ENCODE assay signal across 8 cellular contexts in genomic region chr5:154191467-154192261, GRCh38. TPM values are rescaled to one million over a fixed set of nuclear protein-coding genes. Genes with fewer than 3 reads are reported as not detected.
DNase-seq lines count a peak whose midpoint lies in the region; ATAC-seq and TF ChIP-seq lines count a peak whose summit lies in the region.

No MANE protein-coding gene starts in this region.

- H3K4me3 ChIP-seq in GM12875 (ENCODE audit: low read depth, low read length) = peak overlapping the region; percentile 92

- H3K36me3 Mint-ChIP-seq in T-cell = peaks cover 14% of the 10 kb centered on the region

- DNase-seq in T-cell (peak in 20 of 34 experiments; percentile 5 to 43 (median 24)), erythroblast (lab: John Stamatoyannopoulos, UW) (peak; percentile 48 to 66), putamen (ENCODE audit: low spot score) (peak; percentile 24), NCI-H146 treated with DMSO at 0.1 percent for 48 hours (lab: John Stamatoyannopoulos, UW; ENCODE audit: unreplicated experiment) (no peak), ureter (ENCODE audit: low spot score) (no peak), ecto neural progenitor cell (ENCODE audit: low spot score) (no peak), GF-D8 (lab: John Stamatoyannopoulos, UW) (no peak)

- H3K27me3 Mint-ChIP-seq in T-cell = no peaks in the 10 kb centered on the region

- peak in 1 of 4 experiments; percentile 37 for ATAC-seq in T-cell (replicated peaks in 1 of 4)

- POLR2A ChIA-PET in T-cell (lab: Charles Lee) = interaction anchor here in 1 of 2 donors (0.8 kb wide), 1 partner anchor 11 kb away, joined by 3 read pairs; no protein-coding TSS in a partner anchor

- peaks cover 60 to 63% (median 62%) of the 10 kb centered on the region in 3 donors for H3K4me1 Mint-ChIP-seq in T-cell

- peak overlapping the region; percentile 80 to 92 for H3K27ac Mint-ChIP-seq in T-cell

- TF ChIP-seq POLR2A in erythroblast (IDR thresholded peaks at IDR 0.05; ENCODE audit: low read length) = no peak

- H3K9me3 Mint-ChIP-seq in T-cell = no peaks in the 10 kb centered on the region

- CTCF ChIA-PET in T-cell (lab: Charles Lee) = interaction anchor here (0.9 to 2.8 kb wide), 6 partner anchors 9 to 119 kb away, joined by 3 to 11 read pairs (median 6); no protein-coding TSS in a partner anchor

- peak overlapping the region; percentile 85 to 92 (median 88) for H3K4me3 Mint-ChIP-seq in T-cell

- no peak for TF ChIP-seq CTCF in GM12875 (IDR thresholded peaks at IDR 0.05; ENCODE audit: borderline replicate concordance, insufficient read depth, low read depth, low read length)

RNA-seq across cellular contexts. Expression of gene GALNT10, which starts 1.1 kb away (rescaled TPM):
- total RNA-seq in T-cell (10 to 100 TPM; 26.9 to 62.7 (median 40.8) TPM), ureter (26.0 TPM)

Comparison
In these comparisons a context has a peak if more than half of its experiments do, and no peak if none do; other contexts are left out.
1. DNase-seq: peak in T-cell (20 of 34), erythroblast (2 of 2) and putamen (single experiment); none in NCI-H146 treated with DMSO at 0.1 percent for 48 hours (single experiment), ureter (single experiment), ecto neural progenitor cell (single experiment) and GF-D8 (single experiment).